31 cellular contexts compared by ENCODE assay signal in the genomic region with DNA sequence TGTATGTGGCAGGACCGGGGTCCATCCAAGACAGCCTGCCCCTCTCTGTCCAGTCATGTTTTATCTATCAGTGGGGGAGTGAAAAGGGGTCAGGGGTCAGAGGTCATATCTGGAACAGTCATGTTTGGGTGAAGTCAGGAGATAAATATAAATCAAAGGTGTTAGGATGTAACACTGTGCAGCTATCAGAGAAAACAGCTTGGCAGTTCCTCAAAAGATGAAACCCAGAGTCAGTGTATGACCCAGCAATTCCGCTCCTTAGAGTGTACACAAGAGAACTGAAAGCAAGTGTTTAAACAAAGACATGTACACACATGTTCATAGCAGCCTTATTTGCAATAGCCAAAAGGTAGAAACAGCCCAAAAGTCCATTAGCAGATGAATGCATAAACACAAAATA.
"Had no signal": no experiment of that assay in that cellular context is flagged by ENCODE, and none has a peak within 500 bp of the region (broad histone marks: within the 10 kb centered on the region; RNA-seq: fewer than 3 reads in every experiment).

No MANE protein-coding gene starts in this region.

- H3K9me3 Mint-ChIP-seq: activated CD4-positive, alpha-beta T cell treated with anti-CD3 and anti-CD28 coated beads, Interleukin-2, amount 10 ng/mL, durations not matched to agents 7 days and 5 days; activated naive CD4-positive, alpha-beta T cell treated with anti-CD3 and anti-CD28 coated beads, Interleukin-2, amount 10 ng/mL, durations not matched to agents 7 days and 5 days had no signal

- ATAC-seq: activated naive CD4-positive, alpha-beta T cell treated with anti-CD3 and anti-CD28 coated beads, Interleukin-2, amount 50 U/mL, for 72 hours; activated T-cell treated with anti-CD3 and anti-CD28 coated beads, Interleukin-2, amount 50 U/mL, for 72 hours; foreskin keratinocyte; gastrocnemius medialis; heart right ventricle; WTC11 had no signal

- DNase-seq: activated CD4-positive, alpha-beta memory T cell treated with anti-CD3 and anti-CD28 coated beads, Interleukin-2, amount 10 ng/mL, durations not matched to agents 7 days and 5 days; activated CD4-positive, alpha-beta T cell treated with anti-CD3 and anti-CD28 coated beads for 1 hour; activated CD4-positive, alpha-beta T cell treated with anti-CD3 and anti-CD28 coated beads for 4 hours; activated CD4-positive, alpha-beta T cell treated with anti-CD3 and anti-CD28 coated beads, Interleukin-2, amount 10 ng/mL, durations not matched to agents 7 days and 5 days; activated CD4-positive, alpha-beta T cell treated with anti-CD3 and anti-CD28 coated beads, Interleukin-2, amount 50 U/mL, for 4 hours; activated CD8-positive, alpha-beta memory T cell treated with anti-CD3 and anti-CD28 coated beads, Interleukin-2, amount 50 U/mL, for 48 hours; activated gamma-delta T cell; activated naive CD4-positive, alpha-beta T cell; activated naive CD4-positive, alpha-beta T cell treated with anti-CD3 and anti-CD28 coated beads, Interleukin-2, amount 10 ng/mL, durations not matched to agents 7 days and 5 days; activated naive CD8-positive, alpha-beta T cell treated with anti-CD3 and anti-CD28 coated beads, Interleukin-2, amount 10 ng/mL, durations not matched to agents 7 days and 5 days; activated T-cell treated with anti-CD3 and anti-CD28 coated beads for 4 hours; activated T-cell treated with anti-CD3 and anti-CD28 coated beads, Interleukin-2, amount 50 U/mL, for 24 hours; activated T-cell treated with anti-CD3 and anti-CD28 coated beads, Interleukin-2, amount 50 U/mL, for 72 hours; amniotic stem cell; anterior cingulate cortex; brain microvascular endothelial cell; dorsolateral prefrontal cortex; effector memory CD4-positive, alpha-beta T cell; endodermal cell; erythroblast; foreskin keratinocyte; gastrocnemius medialis; heart right ventricle; T-helper 2 cell had no signal

- H3K36me3 Mint-ChIP-seq: activated naive CD4-positive, alpha-beta T cell treated with anti-CD3 and anti-CD28 coated beads, Interleukin-2, amount 10 ng/mL, durations not matched to agents 7 days and 5 days; activated naive CD8-positive, alpha-beta T cell treated with anti-CD3 and anti-CD28 coated beads, Interleukin-2, amount 10 ng/mL, durations not matched to agents 7 days and 5 days had no signal

- H3K4me3 ChIP-seq: coronary artery, dorsolateral prefrontal cortex, esophagus muscularis mucosa, gastrocnemius medialis, heart right ventricle had no signal

- H3K27ac ChIP-seq: brain microvascular endothelial cell, coronary artery, dorsolateral prefrontal cortex, esophagus muscularis mucosa, foreskin keratinocyte, gastrocnemius medialis, heart right ventricle, VCaP had no signal

- H3K4me1 ChIP-seq: foreskin keratinocyte, gastrocnemius medialis, heart right ventricle had no signal

- H3K4me3 Mint-ChIP-seq: activated CD4-positive, alpha-beta memory T cell treated with anti-CD3 and anti-CD28 coated beads, Interleukin-2, amount 10 ng/mL, durations not matched to agents 7 days and 5 days; activated CD4-positive, alpha-beta T cell treated with anti-CD3 and anti-CD28 coated beads, Interleukin-2, amount 10 ng/mL, durations not matched to agents 7 days and 5 days; activated naive CD4-positive, alpha-beta T cell treated with anti-CD3 and anti-CD28 coated beads, Interleukin-2, amount 10 ng/mL, durations not matched to agents 7 days and 5 days; activated naive CD8-positive, alpha-beta T cell treated with anti-CD3 and anti-CD28 coated beads, Interleukin-2, amount 10 ng/mL, durations not matched to agents 7 days and 5 days; activated T-cell treated with anti-CD3 and anti-CD28 coated beads, Interleukin-2, amount 50 U/mL, for 24 hours; activated T-cell treated with anti-CD3 and anti-CD28 coated beads, Interleukin-2, amount 50 U/mL, for 72 hours; central memory CD8-positive, alpha-beta T cell; dendritic cell treated with granulocyte-macrophage colony-stimulating factor and Interleukin-4, amounts not matched to agents 40 ng/mL and 50 ng/mL, for 4 days; endodermal cell; WTC11 had no signal

- H3K27ac Mint-ChIP-seq: activated CD4-positive, alpha-beta memory T cell treated with anti-CD3 and anti-CD28 coated beads, Interleukin-2, amount 10 ng/mL, durations not matched to agents 7 days and 5 days; activated CD4-positive, alpha-beta T cell treated with anti-CD3 and anti-CD28 coated beads, Interleukin-2, amount 10 ng/mL, durations not matched to agents 7 days and 5 days; activated naive CD4-positive, alpha-beta T cell treated with anti-CD3 and anti-CD28 coated beads, Interleukin-2, amount 10 ng/mL, durations not matched to agents 7 days and 5 days; activated naive CD4-positive, alpha-beta T cell treated with anti-CD3 and anti-CD28 coated beads, Interleukin-2, amount 50 U/mL, for 72 hours; activated naive CD8-positive, alpha-beta T cell treated with anti-CD3 and anti-CD28 coated beads, Interleukin-2, amount 10 ng/mL, durations not matched to agents 7 days and 5 days; activated T-cell treated with anti-CD3 and anti-CD28 coated beads, Interleukin-2, amount 50 U/mL, for 24 hours; activated T-cell treated with anti-CD3 and anti-CD28 coated beads, Interleukin-2, amount 50 U/mL, for 72 hours; dendritic cell treated with granulocyte-macrophage colony-stimulating factor and Interleukin-4, amounts not matched to agents 40 ng/mL and 50 ng/mL, for 4 days; endodermal cell; WTC11 had no signal

- H3K36me3 ChIP-seq: brain microvascular endothelial cell, esophagus muscularis mucosa, gastrocnemius medialis, heart right ventricle had no signal

- H3K27me3 ChIP-seq: brain microvascular endothelial cell, foreskin keratinocyte had no signal

- H3K4me1 Mint-ChIP-seq: activated CD4-positive, alpha-beta memory T cell treated with anti-CD3 and anti-CD28 coated beads, Interleukin-2, amount 10 ng/mL, durations not matched to agents 7 days and 5 days; activated CD4-positive, alpha-beta T cell treated with anti-CD3 and anti-CD28 coated beads, Interleukin-2, amount 10 ng/mL, durations not matched to agents 7 days and 5 days; activated naive CD4-positive, alpha-beta T cell treated with anti-CD3 and anti-CD28 coated beads, Interleukin-2, amount 10 ng/mL, durations not matched to agents 7 days and 5 days; central memory CD8-positive, alpha-beta T cell; endodermal cell; WTC11 had no signal
